ENCODE assay signal across 11 cellular contexts in genomic region chr22:32558681-32559355, GRCh38.
A peak's percentile ranks its signal among the peaks of the same experiment; 100 is the strongest.
DNase-seq lines count a peak whose midpoint lies in the region; ATAC-seq and TF ChIP-seq lines count a peak whose summit lies in the region.
"Had no signal": no experiment of that assay in that cellular context is flagged by ENCODE, and none has a peak within 500 bp of the region (broad histone marks: within the 10 kb centered on the region; RNA-seq: fewer than 3 reads in every experiment).

No MANE protein-coding gene starts in this region.

- no peak for TF ChIP-seq CTCF in AG10803 (conservative IDR thresholded peaks at IDR 0.05; ENCODE audit: low read length)
- no peak for TF ChIP-seq CTCF in glutamatergic neuron (IDR thresholded peaks at IDR 0.05; ENCODE audit: partially characterized antibody, unreplicated experiment)

- no peak overlapping the region for H2BK15ac ChIP-seq in neuronal stem cell (ENCODE audit: low read length)

- DNase-seq in AG10803 (ENCODE audit: low read depth) (peak; percentile 67), NCI-H460 (ENCODE audit: extremely low read depth, low read depth) (peak; percentile 33), neuronal stem cell (ENCODE audit: low spot score) (no peak), glutamatergic neuron (no peak), NOMO-1 (lab: John Stamatoyannopoulos, UW; ENCODE audit: unreplicated experiment in 2 of 2) (no peak), AML-193 (lab: John Stamatoyannopoulos, UW) (no peak)
- DNase-seq: DND-41, SHP77 had no signal

- H3K27me3 ChIP-seq in esophagus (ENCODE audit: control insufficient read depth in 1 of 2, insufficient read depth in 2 of 2, low read length in 2 of 2) (no peaks in the 10 kb centered on the region), neuronal stem cell (ENCODE audit: control insufficient read depth in 3 of 3, insufficient read depth in 3 of 3, low read depth in 1 of 3, low read length in 3 of 3) (no peaks in the 10 kb centered on the region)

- no peaks in the 10 kb centered on the region for H3K4me1 Mint-ChIP-seq in glutamatergic neuron (ENCODE audit: low read depth, unreplicated experiment)
- H3K4me1 Mint-ChIP-seq: IgD-negative memory B cell had no signal

- H3K4me2 ChIP-seq in neuronal stem cell (ENCODE audit: insufficient read depth, low read length, poor library complexity, severe bottlenecking) = no peak overlapping the region

- H3K4me3 ChIP-seq in AG10803 (ENCODE audit: low read length) = no peak overlapping the region
- no peak overlapping the region for H3K4me3 ChIP-seq in esophagus (ENCODE audit: low read depth in 1 of 2, low read length in 2 of 2)
- no peak overlapping the region for H3K4me3 ChIP-seq in neuronal stem cell (ENCODE audit: low read length in 2 of 2)

- no peak overlapping the region for H3K4ac ChIP-seq in neuronal stem cell (ENCODE audit: low read length)

- no peak overlapping the region for H2BK12ac ChIP-seq in neuronal stem cell (ENCODE audit: low read length)

- no peak overlapping the region for H3K4me3 Mint-ChIP-seq in glutamatergic neuron (ENCODE audit: unreplicated experiment)
- H3K4me3 Mint-ChIP-seq: IgD-negative memory B cell had no signal

- peaks cover 10% of the 10 kb centered on the region for H3K27me3 Mint-ChIP-seq in glutamatergic neuron (ENCODE audit: unreplicated experiment)
- H3K27me3 Mint-ChIP-seq: IgD-negative memory B cell had no signal

- H2BK120ac ChIP-seq in neuronal stem cell (ENCODE audit: low read depth, low read length) = no peak overlapping the region

- no peak overlapping the region for H3K14ac ChIP-seq in neuronal stem cell (ENCODE audit: low read length)

- peaks cover 4 to 16% of the 10 kb centered on the region in 2 donors for H3K4me1 ChIP-seq in esophagus (ENCODE audit: control insufficient read depth in 2 of 2, insufficient read depth in 2 of 2, low read length in 1 of 2)
- H3K4me1 ChIP-seq in neuronal stem cell (ENCODE audit: control insufficient read depth in 2 of 2, insufficient read depth in 1 of 2, low read depth in 1 of 2, low read length in 2 of 2) = no peaks in the 10 kb centered on the region

- H2AFZ ChIP-seq in neuronal stem cell (ENCODE audit: low read length) = no peak overlapping the region

- no peaks in the 10 kb centered on the region for H3K9me3 ChIP-seq in esophagus (ENCODE audit: control insufficient read depth in 2 of 2, insufficient read depth in 1 of 2, low read depth in 1 of 2, low read length in 1 of 2)
- H3K9me3 ChIP-seq in neuronal stem cell (replicated peaks in 1 of 2; ENCODE audit: control insufficient read depth in 2 of 2, insufficient read depth in 1 of 2, low read depth in 1 of 2, low read length in 2 of 2) = no peaks in the 10 kb centered on the region

- H3K9me3 Mint-ChIP-seq in glutamatergic neuron (ENCODE audit: unreplicated experiment) = peaks cover 2% of the 10 kb centered on the region
- H3K9me3 Mint-ChIP-seq: IgD-negative memory B cell had no signal

- H3K23ac ChIP-seq in neuronal stem cell (ENCODE audit: low read depth, low read length, poor library complexity) = no peak overlapping the region

- 35 to 51% methylated on average over 7 of the region's 7 CpGs for WGBS in esophagus, 2 donors
- WGBS in neuronal stem cell (ENCODE audit: extremely low coverage in 2 of 2, insufficient read length in 2 of 2, insufficient replicate concordance in 1 of 2), 2 donors = no CpG with 5 or more reads among the region's 7 CpGs

- H3K9ac ChIP-seq in neuronal stem cell (ENCODE audit: low read depth, low read length, poor library complexity) = no peak overlapping the region

- H3K36me3 ChIP-seq in esophagus (ENCODE audit: control insufficient read depth in 2 of 2, insufficient read depth in 2 of 2, low read length in 1 of 2) = no peaks in the 10 kb centered on the region
- no peaks in the 10 kb centered on the region for H3K36me3 ChIP-seq in neuronal stem cell (replicated peaks in 1 of 2; ENCODE audit: control insufficient read depth in 2 of 2, insufficient read depth in 2 of 2, low read length in 2 of 2)

- peak overlapping the region; percentile 17 for H3K18ac ChIP-seq in neuronal stem cell (ENCODE audit: low read length)

- H3K27ac ChIP-seq in esophagus (ENCODE audit: low read depth in 2 of 2, low read length in 1 of 2) (peak overlapping the region; percentile 17 to 25), neuronal stem cell (replicated peaks; ENCODE audit: low read length) (no peak overlapping the region)

- H2AK5ac ChIP-seq in neuronal stem cell (ENCODE audit: low read depth, low read length) = no peak overlapping the region

- H4K91ac ChIP-seq in neuronal stem cell (ENCODE audit: low read depth, low read length, poor library complexity) = no peak overlapping the region

- no peaks in the 10 kb centered on the region for H3K79me1 ChIP-seq in neuronal stem cell (ENCODE audit: low read depth, low read length)

- ATAC-seq in HG02678 (IDR thresholded peaks at IDR 0.05; ENCODE audit: unreplicated experiment) = no peak

- H3K36me3 Mint-ChIP-seq in glutamatergic neuron (ENCODE audit: unreplicated experiment) = no peaks in the 10 kb centered on the region
- H3K36me3 Mint-ChIP-seq: IgD-negative memory B cell had no signal

- no peak overlapping the region for H4K8ac ChIP-seq in neuronal stem cell (ENCODE audit: low read depth, low read length)

- no peak overlapping the region for H2BK5ac ChIP-seq in neuronal stem cell (ENCODE audit: low read length)

- no peak overlapping the region for H3K27ac Mint-ChIP-seq in glutamatergic neuron (ENCODE audit: unreplicated experiment)
- H3K27ac Mint-ChIP-seq: IgD-negative memory B cell had no signal

Comparison
In these comparisons a context has a peak if more than half of its experiments do, and no peak if none do; other contexts are left out.
1. DNase-seq: peak in AG10803 (single experiment) and NCI-H460 (single experiment); none in neuronal stem cell (single experiment), glutamatergic neuron (single experiment), NOMO-1 (0 of 2) and AML-193 (0 of 2).